In genomic region chr7:66720571-66720970, GRCh38 we compare ENCODE assay signal across 16 cellular contexts.
"Had no signal": no experiment of that assay in that cellular context is flagged by ENCODE, and none has a peak within 500 bp of the region (broad histone marks: within the 10 kb centered on the region; RNA-seq: fewer than 3 reads in every experiment).

No MANE protein-coding gene starts in this region.

- H3K27me3 ChIP-seq: body of pancreas, esophagus muscularis mucosa, ovary had no signal

- H3K4me1 Mint-ChIP-seq: activated naive CD8-positive, alpha-beta T cell treated with anti-CD3 and anti-CD28 coated beads for 36 hours; stimulated activated naive CD8-positive, alpha-beta T cell treated with anti-CD3 and anti-CD28 coated beads, Interleukin-15, amount 100 ng/mL, for 72 hours had no signal

- ATAC-seq: activated CD8-positive, alpha-beta T cell treated with anti-CD3 and anti-CD28 coated beads for 36 hours; activated T-cell treated with anti-CD3 and anti-CD28 coated beads, Interleukin-2, amount 50 U/mL, for 72 hours; body of pancreas; left lobe of liver; sciatic nerve; stimulated activated naive CD8-positive, alpha-beta T cell treated with anti-CD3 and anti-CD28 coated beads, Interleukin-15, amount 100 ng/mL, for 72 hours had no signal

- H3K27ac Mint-ChIP-seq: activated CD8-positive, alpha-beta T cell treated with anti-CD3 and anti-CD28 coated beads for 36 hours; activated naive CD8-positive, alpha-beta T cell treated with anti-CD3 and anti-CD28 coated beads for 36 hours; activated T-cell treated with anti-CD3 and anti-CD28 coated beads, Interleukin-2, amount 50 U/mL, for 72 hours; stimulated activated naive CD8-positive, alpha-beta T cell treated with anti-CD3 and anti-CD28 coated beads, Interleukin-15, amount 100 ng/mL, for 72 hours; type B pancreatic cell had no signal

- H3K4me3 ChIP-seq: body of pancreas, coronary artery, esophagus muscularis mucosa, ovary had no signal

- H3K27ac ChIP-seq: body of pancreas, coronary artery, esophagus muscularis mucosa, ovary had no signal

- H3K9me3 Mint-ChIP-seq: type B pancreatic cell had no signal

- H3K9me3 ChIP-seq: body of pancreas, ovary had no signal

- H3K36me3 ChIP-seq: ovary had no signal

- H3K27me3 Mint-ChIP-seq: activated CD8-positive, alpha-beta T cell treated with anti-CD3 and anti-CD28 coated beads for 36 hours; activated naive CD8-positive, alpha-beta T cell treated with anti-CD3 and anti-CD28 coated beads for 36 hours; stimulated activated naive CD8-positive, alpha-beta T cell treated with anti-CD3 and anti-CD28 coated beads, Interleukin-15, amount 100 ng/mL, for 72 hours; type B pancreatic cell had no signal

- H3K4me3 Mint-ChIP-seq: activated CD8-positive, alpha-beta T cell treated with anti-CD3 and anti-CD28 coated beads for 36 hours; activated naive CD8-positive, alpha-beta T cell treated with anti-CD3 and anti-CD28 coated beads for 36 hours; activated T-cell treated with anti-CD3 and anti-CD28 coated beads, Interleukin-2, amount 50 U/mL, for 72 hours; stimulated activated naive CD8-positive, alpha-beta T cell treated with anti-CD3 and anti-CD28 coated beads, Interleukin-15, amount 100 ng/mL, for 72 hours; type B pancreatic cell had no signal

- DNase-seq: activated CD4-positive, alpha-beta T cell treated with anti-CD3 and anti-CD28 coated beads for 4 hours; activated CD8-positive, alpha-beta memory T cell treated with anti-CD3 and anti-CD28 coated beads, Interleukin-2, amount 50 U/mL, for 4 hours; activated CD8-positive, alpha-beta T cell treated with anti-CD3 and anti-CD28 coated beads for 36 hours; activated naive CD8-positive, alpha-beta T cell treated with anti-CD3 and anti-CD28 coated beads for 36 hours; activated T-cell treated with anti-CD3 and anti-CD28 coated beads, Interleukin-2, amount 50 U/mL, for 72 hours; amygdala; body of pancreas; central memory CD4-positive, alpha-beta T cell; hippocampal formation; ovary; stimulated activated naive CD8-positive, alpha-beta T cell treated with anti-CD3 and anti-CD28 coated beads, Interleukin-15, amount 100 ng/mL, for 72 hours had no signal

- H3K4me1 ChIP-seq: body of pancreas, esophagus muscularis mucosa had no signal
